8 cellular contexts compared by ENCODE assay signal in genomic region chr7:99393363-99394187, GRCh38. TPM values are rescaled to one million over a fixed set of nuclear protein-coding genes. Genes with fewer than 3 reads are reported as not detected.
DNase-seq lines count a peak whose midpoint lies in the region; ATAC-seq and TF ChIP-seq lines count a peak whose summit lies in the region.

No MANE protein-coding gene starts in this region.

- TF ChIP-seq POLR2A in sigmoid colon (IDR thresholded peaks at IDR 0.05), result no peak

- no peaks in the 10 kb centered on the region for H3K9me3 Mint-ChIP-seq in activated CD4-positive, alpha-beta T cell treated with anti-CD3 and anti-CD28 coated beads, Interleukin-2, amount 10 ng/mL, durations not matched to agents 7 days and 5 days

- peak overlapping the region; percentile 64 for H3K4me3 Mint-ChIP-seq in activated CD4-positive, alpha-beta T cell treated with anti-CD3 and anti-CD28 coated beads, Interleukin-2, amount 10 ng/mL, durations not matched to agents 7 days and 5 days
- peak overlapping the region; percentile 87 for H3K4me3 Mint-ChIP-seq in T-helper 17 cell

- peaks cover 67% of the 10 kb centered on the region for H3K36me3 Mint-ChIP-seq in activated CD4-positive, alpha-beta T cell treated with anti-CD3 and anti-CD28 coated beads, Interleukin-2, amount 10 ng/mL, durations not matched to agents 7 days and 5 days (ENCODE audit: low read depth)
- peaks cover 2% of the 10 kb centered on the region for H3K36me3 Mint-ChIP-seq in T-helper 17 cell (ENCODE audit: low read depth)

- 40 to 58% methylated on average over 30 of the region's 30 CpGs for WGBS in sigmoid colon, 2 donors

- DNase-seq in activated CD4-positive, alpha-beta T cell treated with anti-CD3 and anti-CD28 coated beads, Interleukin-2, amount 10 ng/mL, durations not matched to agents 7 days and 5 days, result no peak
- DNase-seq in activated CD4-positive, alpha-beta T cell treated with anti-CD3 and anti-CD28 coated beads, Interleukin-2, amount 50 U/mL, for 4 hours, result no peak
- DNase-seq in T-helper 17 cell (no peak), left ventricle myocardium inferior (peak; percentile 64), sigmoid colon (peak; percentile 84), kidney tubule cell (ENCODE audit: low spot score) (no peak), GM10266 (ENCODE audit: extremely low spot score) (no peak), mucosa of gallbladder (ENCODE audit: low spot score) (no peak)

- H3K27me3 ChIP-seq in left ventricle myocardium inferior (ENCODE audit: low read depth) (no peaks in the 10 kb centered on the region), sigmoid colon (no peaks in the 10 kb centered on the region)

- peaks cover 39% of the 10 kb centered on the region for H3K4me1 Mint-ChIP-seq in activated CD4-positive, alpha-beta T cell treated with anti-CD3 and anti-CD28 coated beads, Interleukin-2, amount 10 ng/mL, durations not matched to agents 7 days and 5 days
- peaks cover 20% of the 10 kb centered on the region for H3K4me1 Mint-ChIP-seq in T-helper 17 cell

- H3K27ac Mint-ChIP-seq in activated CD4-positive, alpha-beta T cell treated with anti-CD3 and anti-CD28 coated beads, Interleukin-2, amount 10 ng/mL, durations not matched to agents 7 days and 5 days, result peak overlapping the region; percentile 88
- peak overlapping the region; percentile 86 for H3K27ac Mint-ChIP-seq in T-helper 17 cell

- H3K4me1 ChIP-seq in left ventricle myocardium inferior (peaks cover 32% of the 10 kb centered on the region), sigmoid colon (peaks cover 0 to 22% (median 19%) of the 10 kb centered on the region in 4 donors)

- TF ChIP-seq CTCF in left ventricle myocardium inferior (IDR thresholded peaks at IDR 0.05; ENCODE audit: borderline replicate concordance) (no peak), sigmoid colon (IDR thresholded peaks at IDR 0.05) (no peak), GM10266 (IDR thresholded peaks at IDR 0.05; ENCODE audit: control insufficient read depth, insufficient read depth, low read depth, missing control alignments) (no peak)

- CTCF ChIA-PET in activated CD4-positive, alpha-beta T cell treated with anti-CD3 and anti-CD28 coated beads, Interleukin-2, amount 10 ng/mL, durations not matched to agents 7 days and 5 days (lab: Charles Lee), result interaction anchor here (0.5 to 1.8 kb wide), 4 partner anchors 8 to 152 kb away, joined by 3 to 7 read pairs (median 3); no protein-coding TSS in a partner anchor

- H3K4me3 ChIP-seq in left ventricle myocardium inferior (peak overlapping the region; percentile 75), sigmoid colon (peak overlapping the region; percentile 38 to 61 (median 52))

- TF ChIP-seq EP300 in sigmoid colon (IDR thresholded peaks at IDR 0.05), result no peak

- peak overlapping the region; percentile 72 for H3K27ac ChIP-seq in left ventricle myocardium inferior (replicated peaks)
- peak overlapping the region; percentile 57 to 75 (median 66) for H3K27ac ChIP-seq in sigmoid colon

- intact Hi-C loops in left ventricle myocardium inferior (cut with micrococcal nuclease), result no loop called here
- intact Hi-C loops in sigmoid colon (cut with DNase I), result no loop called here

- no peaks in the 10 kb centered on the region for H3K9me3 ChIP-seq in T-helper 17 cell (ENCODE audit: control insufficient read depth, low read length, poor library complexity, severe bottlenecking)
- no peaks in the 10 kb centered on the region for H3K9me3 ChIP-seq in left ventricle myocardium inferior (replicated peaks)
- H3K9me3 ChIP-seq in sigmoid colon, result no peaks in the 10 kb centered on the region

- ATAC-seq in T-helper 17 cell, result no peak

- no peaks in the 10 kb centered on the region for H3K27me3 Mint-ChIP-seq in activated CD4-positive, alpha-beta T cell treated with anti-CD3 and anti-CD28 coated beads, Interleukin-2, amount 10 ng/mL, durations not matched to agents 7 days and 5 days
- H3K27me3 Mint-ChIP-seq in T-helper 17 cell, result no peaks in the 10 kb centered on the region

- H3K36me3 ChIP-seq in left ventricle myocardium inferior, result peaks cover 71% of the 10 kb centered on the region
- H3K36me3 ChIP-seq in sigmoid colon, result peaks cover under 1 to 62% (median 23%) of the 10 kb centered on the region in 4 donors

- POLR2A ChIA-PET in activated CD4-positive, alpha-beta T cell treated with anti-CD3 and anti-CD28 coated beads, Interleukin-2, amount 10 ng/mL, durations not matched to agents 7 days and 5 days (lab: Charles Lee), result no interaction called here

RNA-seq across cellular contexts. Expression of gene PDAP1, which starts 14.8 kb away (rescaled TPM):
- total RNA-seq in activated CD4-positive, alpha-beta T cell treated with anti-CD3 and anti-CD28 coated beads, Interleukin-2, amount 10 ng/mL, durations not matched to agents 7 days and 5 days, result 10 to 100 TPM; 81.4 to 81.9 TPM
- total RNA-seq in T-helper 17 cell (10 to 100 TPM; 38.5 to 42.7 TPM), left ventricle myocardium inferior (93.2 TPM), sigmoid colon (10 to 100 TPM; 84.5 to 89.5 (median 85.1) TPM), mucosa of gallbladder (83.7 TPM)
- polyA plus RNA-seq in sigmoid colon, result 100 to 1,000 TPM; 145 to 194 (median 163) TPM

RNA-seq across cellular contexts. Expression of gene BUD31, which starts 15.2 kb away (rescaled TPM):
- total RNA-seq in activated CD4-positive, alpha-beta T cell treated with anti-CD3 and anti-CD28 coated beads, Interleukin-2, amount 10 ng/mL, durations not matched to agents 7 days and 5 days, result 100 to 1,000 TPM in 1 of 2 experiments, 10 to 100 TPM in 1; 94.2 to 115 TPM
- total RNA-seq in T-helper 17 cell (100 to 1,000 TPM; 170 to 175 TPM), left ventricle myocardium inferior (43.9 TPM), sigmoid colon (10 to 100 TPM; 44.6 to 89.8 (median 69.3) TPM), mucosa of gallbladder (77.8 TPM)
- 100 to 1,000 TPM; 118 to 141 (median 119) TPM for polyA plus RNA-seq in sigmoid colon

RNA-seq across cellular contexts. Expression of gene ARPC1B, which starts 19.0 kb away (rescaled TPM):
- 100 to 1,000 TPM; 361 to 399 TPM for total RNA-seq in activated CD4-positive, alpha-beta T cell treated with anti-CD3 and anti-CD28 coated beads, Interleukin-2, amount 10 ng/mL, durations not matched to agents 7 days and 5 days
- total RNA-seq in T-helper 17 cell, result 100 to 1,000 TPM; 185 to 220 TPM
- total RNA-seq in left ventricle myocardium inferior, result 33.6 TPM
- total RNA-seq in sigmoid colon, result 100 to 1,000 TPM in 2 of 4 donors, 10 to 100 TPM in 2; 70.3 to 136 (median 105) TPM
- polyA plus RNA-seq in sigmoid colon, result 100 to 1,000 TPM; 229 to 390 (median 313) TPM
- total RNA-seq in mucosa of gallbladder, result 123 TPM

RNA-seq across cellular contexts. Expression of gene PTCD1, which starts 45.0 kb away (rescaled TPM):
- 1 to 10 TPM; 5.7 to 8.6 TPM for total RNA-seq in activated CD4-positive, alpha-beta T cell treated with anti-CD3 and anti-CD28 coated beads, Interleukin-2, amount 10 ng/mL, durations not matched to agents 7 days and 5 days
- total RNA-seq in T-helper 17 cell, result 1 to 10 TPM; 3.6 to 3.8 TPM
- 4.3 TPM for total RNA-seq in left ventricle myocardium inferior
- 1 to 10 TPM; 4.6 to 6.4 (median 5.6) TPM for total RNA-seq in sigmoid colon
- 1 to 10 TPM; 1.2 to 5.5 (median 4.0) TPM for polyA plus RNA-seq in sigmoid colon
- total RNA-seq in mucosa of gallbladder, result 4.9 TPM

RNA-seq across cellular contexts. Expression of gene CPSF4, which starts 45.2 kb away (rescaled TPM):
- 10 to 100 TPM; 58.5 to 61.9 TPM for total RNA-seq in activated CD4-positive, alpha-beta T cell treated with anti-CD3 and anti-CD28 coated beads, Interleukin-2, amount 10 ng/mL, durations not matched to agents 7 days and 5 days
- total RNA-seq in T-helper 17 cell, result 10 to 100 TPM; 35.0 to 42.9 TPM
- 17.9 TPM for total RNA-seq in left ventricle myocardium inferior
- 10 to 100 TPM; 26.8 to 32.3 (median 30.3) TPM for total RNA-seq in sigmoid colon
- 10 to 100 TPM; 12.7 to 28.0 (median 19.8) TPM for polyA plus RNA-seq in sigmoid colon
- 29.0 TPM for total RNA-seq in mucosa of gallbladder

Comparison
In these comparisons a context has a peak if more than half of its experiments do, and no peak if none do; other contexts are left out.
1. DNase-seq: peak in left ventricle myocardium inferior (single experiment) and sigmoid colon (single experiment); none in activated CD4-positive, alpha-beta T cell treated with anti-CD3 and anti-CD28 coated beads, Interleukin-2, amount 10 ng/mL, durations not matched to agents 7 days and 5 days (single experiment), activated CD4-positive, alpha-beta T cell treated with anti-CD3 and anti-CD28 coated beads, Interleukin-2, amount 50 U/mL, for 4 hours (0 of 2), T-helper 17 cell (0 of 3), kidney tubule cell (single experiment), GM10266 (single experiment) and mucosa of gallbladder (single experiment).